ENCODE assay signal across 2 cellular contexts in genomic region chr14:53964249-53964648, GRCh38.
TF ChIP-seq lines count a peak whose summit lies in the region.

No MANE protein-coding gene starts in this region.

TF ChIP-seq in IMR-90, 13 proteins besides CTCF, POLR2A, EP300 and RAD21:
- TF ChIP-seq FOS (IDR thresholded peaks at IDR 0.05; ENCODE audit: low read depth, low read length) (no peak), CEBPB (IDR thresholded peaks at IDR 0.05; ENCODE audit: low read depth, low read length) (no peak), MXI1 (IDR thresholded peaks at IDR 0.05; ENCODE audit: borderline replicate concordance, low read depth, low read length) (no peak), USF2 (IDR thresholded peaks at IDR 0.05; ENCODE audit: low read depth, low read length) (no peak), BHLHE40 (IDR thresholded peaks at IDR 0.05; ENCODE audit: low read depth, low read length) (no peak), MAFK (IDR thresholded peaks at IDR 0.05; ENCODE audit: low read depth, low read length) (no peak), SMC3 (IDR thresholded peaks at IDR 0.05; ENCODE audit: low read depth, low read length) (no peak), NFE2L2 (IDR thresholded peaks at IDR 0.05; ENCODE audit: low read depth, low read length) (no peak), CHD1 (IDR thresholded peaks at IDR 0.05; ENCODE audit: low read depth, low read length) (no peak), RCOR1 (IDR thresholded peaks at IDR 0.05; ENCODE audit: insufficient replicate concordance, low read length) (no peak), ELK1 (IDR thresholded peaks at IDR 0.05; ENCODE audit: borderline replicate concordance, low read depth, low read length) (no peak)

TF ChIP-seq in endothelial cell of umbilical vein, 7 proteins besides CTCF, POLR2A, EP300 and RAD21:
- TF ChIP-seq EZH2 (IDR thresholded peaks at IDR 0.05; ENCODE audit: borderline replicate concordance, low read depth, low read length, severe bottlenecking) (no peak), GATA2 (IDR thresholded peaks at IDR 0.05; ENCODE audit: insufficient read depth, insufficient read length, low read depth, low read length) (no peak), FOS (IDR thresholded peaks at IDR 0.05; ENCODE audit: borderline replicate concordance, insufficient read depth, low read length) (no peak), POLR2AphosphoS5 (IDR thresholded peaks at IDR 0.05; ENCODE audit: insufficient read depth, low read depth, low read length) (no peak)
TF ChIP-seq in endothelial cell of umbilical vein: peak in this region for 0.
